Comparison of ENCODE assay signal across 8 cellular contexts in the genomic region with DNA sequence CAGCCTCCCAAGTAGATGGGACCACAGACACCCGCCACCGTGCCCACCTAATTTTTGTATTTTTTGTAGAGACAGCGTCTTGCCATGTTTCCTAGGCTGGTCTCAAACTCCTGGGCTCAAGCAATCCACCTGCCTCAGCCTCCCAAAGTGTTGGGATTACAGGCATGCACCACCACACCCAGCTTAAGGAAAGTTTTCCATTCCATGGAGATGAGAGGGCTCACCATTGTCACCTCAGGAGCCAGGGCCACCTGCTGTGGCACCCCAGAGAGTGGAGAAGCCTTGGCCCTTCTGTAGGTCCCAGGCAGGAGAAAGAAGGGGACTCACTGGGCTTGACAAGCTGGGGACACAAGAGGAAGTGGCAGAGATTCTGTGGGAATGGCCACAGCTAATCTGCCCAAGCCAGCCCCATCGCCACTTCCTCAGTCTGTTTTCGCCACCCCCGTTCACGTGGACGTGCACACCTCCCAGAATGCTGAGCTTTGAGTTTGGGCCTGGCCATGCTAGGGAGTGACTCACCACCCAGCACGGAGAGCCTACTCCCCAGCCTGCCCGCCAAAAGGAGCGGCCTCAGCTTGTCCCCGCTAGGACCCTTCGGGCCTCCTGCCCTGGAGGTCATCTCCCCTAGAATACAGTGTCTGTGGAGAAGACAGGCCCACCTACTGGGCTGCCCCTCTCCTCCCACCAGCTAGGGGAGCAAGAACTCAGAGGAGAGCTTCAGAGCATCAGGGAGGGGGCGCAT. TPM values are rescaled to one million over a fixed set of nuclear protein-coding genes. Genes with fewer than 3 reads are reported as not detected.
DNase-seq lines count a peak whose midpoint lies in the region; ATAC-seq and TF ChIP-seq lines count a peak whose summit lies in the region.

No MANE protein-coding gene starts in this region.

- peak in 1 of 2 donors; percentile 9 for TF ChIP-seq POLR2A in gastroesophageal sphincter (IDR thresholded peaks at IDR 0.05)
- TF ChIP-seq POLR2A in prostate gland (IDR thresholded peaks at IDR 0.05), result peak; percentile 42

- H3K27ac ChIP-seq in gastroesophageal sphincter (peak overlapping the region; percentile 13 to 95 (median 81)), prostate gland (peak overlapping the region; percentile 46 to 83)

- intact Hi-C loops in prostate gland (cut with DNase I), result no loop called here

- H3K4me3 ChIP-seq in gastroesophageal sphincter (no peak overlapping the region), prostate gland (no peak overlapping the region)

- H3K36me3 ChIP-seq in gastroesophageal sphincter (peaks cover 0 to under 1% of the 10 kb centered on the region in 2 donors), prostate gland (no peaks in the 10 kb centered on the region)

- H3K27me3 ChIP-seq in gastroesophageal sphincter (no peaks in the 10 kb centered on the region), prostate gland (replicated peaks; ENCODE audit: insufficient read depth) (no peaks in the 10 kb centered on the region)

- WGBS in gastroesophageal sphincter (ENCODE audit: low coverage in 1 of 2), 2 donors, result 40 to 100% methylated on average over 1 of the region's 14 CpGs
- WGBS in prostate gland, result 53% methylated on average over 13 of the region's 14 CpGs

- no peaks in the 10 kb centered on the region for H3K36me3 Mint-ChIP-seq in T-helper 17 cell (ENCODE audit: low read depth)

- H3K27ac Mint-ChIP-seq in T-helper 17 cell, result peak overlapping the region; percentile 61

- H3K4me1 Mint-ChIP-seq in T-helper 17 cell, result peaks cover 41% of the 10 kb centered on the region

- no peak overlapping the region for H3K4me3 Mint-ChIP-seq in T-helper 17 cell

- TF ChIP-seq EP300 in gastroesophageal sphincter (IDR thresholded peaks at IDR 0.05), result no peak

- no peaks in the 10 kb centered on the region for H3K27me3 Mint-ChIP-seq in T-helper 17 cell

- peak; percentile 11 for DNase-seq in GOT3 (lab: John Stamatoyannopoulos, UW)
- DNase-seq in T-helper 17 cell, result no peak
- DNase-seq in prostate gland (ENCODE audit: low spot score), result peak; percentile 54
- no peak for DNase-seq in SW480 (ENCODE audit: low spot score)

- H3K9me3 ChIP-seq in T-helper 17 cell (ENCODE audit: control insufficient read depth, low read length, poor library complexity, severe bottlenecking), result no peaks in the 10 kb centered on the region
- no peaks in the 10 kb centered on the region for H3K9me3 ChIP-seq in gastroesophageal sphincter
- no peaks in the 10 kb centered on the region for H3K9me3 ChIP-seq in prostate gland

- H3K4me1 ChIP-seq in gastroesophageal sphincter, result peaks cover 14 to 92% (median 64%) of the 10 kb centered on the region in 3 donors
- H3K4me1 ChIP-seq in prostate gland (replicated peaks), result peaks cover 37% of the 10 kb centered on the region

- ATAC-seq in T-helper 17 cell (peak; percentile 22), gastroesophageal sphincter (peak; percentile 71), GM19467 (IDR thresholded peaks at IDR 0.05; ENCODE audit: unreplicated experiment) (no peak), GM19324 (IDR thresholded peaks at IDR 0.05; ENCODE audit: low FRiP score, unreplicated experiment) (no peak), HG03045 (IDR thresholded peaks at IDR 0.05; ENCODE audit: unreplicated experiment) (no peak)

- TF ChIP-seq CTCF in gastroesophageal sphincter (IDR thresholded peaks at IDR 0.05) (no peak), prostate gland (IDR thresholded peaks at IDR 0.05) (peak in 1 of 4 experiments; percentile 6)

RNA-seq across cellular contexts. Expression of gene SLC35F6, which starts 4.8 kb away (rescaled TPM):
- total RNA-seq in T-helper 17 cell (10 to 100 TPM; 14.9 to 16.0 TPM), gastroesophageal sphincter (10 to 100 TPM; 20.2 to 47.3 (median 38.2) TPM), prostate gland (10 to 100 TPM; 56.6 to 58.6 TPM)

RNA-seq across cellular contexts. Expression of gene CENPA, which starts 16.9 kb away (rescaled TPM):
- under 1 TPM; 0.50 to 0.52 TPM for total RNA-seq in T-helper 17 cell
- not detected for total RNA-seq in gastroesophageal sphincter
- under 1 TPM; 0.23 to 0.68 TPM for total RNA-seq in prostate gland

Comparison
In these comparisons a context has a peak if more than half of its experiments do, and no peak if none do; other contexts are left out.
1. DNase-seq: peak in GOT3 (single experiment) and prostate gland (single experiment); none in T-helper 17 cell (0 of 3) and SW480 (single experiment).
2. ATAC-seq: peak in T-helper 17 cell (single experiment) and gastroesophageal sphincter (single experiment); none in GM19467 (single experiment), GM19324 (single experiment) and HG03045 (single experiment).